In the genomic region with DNA sequence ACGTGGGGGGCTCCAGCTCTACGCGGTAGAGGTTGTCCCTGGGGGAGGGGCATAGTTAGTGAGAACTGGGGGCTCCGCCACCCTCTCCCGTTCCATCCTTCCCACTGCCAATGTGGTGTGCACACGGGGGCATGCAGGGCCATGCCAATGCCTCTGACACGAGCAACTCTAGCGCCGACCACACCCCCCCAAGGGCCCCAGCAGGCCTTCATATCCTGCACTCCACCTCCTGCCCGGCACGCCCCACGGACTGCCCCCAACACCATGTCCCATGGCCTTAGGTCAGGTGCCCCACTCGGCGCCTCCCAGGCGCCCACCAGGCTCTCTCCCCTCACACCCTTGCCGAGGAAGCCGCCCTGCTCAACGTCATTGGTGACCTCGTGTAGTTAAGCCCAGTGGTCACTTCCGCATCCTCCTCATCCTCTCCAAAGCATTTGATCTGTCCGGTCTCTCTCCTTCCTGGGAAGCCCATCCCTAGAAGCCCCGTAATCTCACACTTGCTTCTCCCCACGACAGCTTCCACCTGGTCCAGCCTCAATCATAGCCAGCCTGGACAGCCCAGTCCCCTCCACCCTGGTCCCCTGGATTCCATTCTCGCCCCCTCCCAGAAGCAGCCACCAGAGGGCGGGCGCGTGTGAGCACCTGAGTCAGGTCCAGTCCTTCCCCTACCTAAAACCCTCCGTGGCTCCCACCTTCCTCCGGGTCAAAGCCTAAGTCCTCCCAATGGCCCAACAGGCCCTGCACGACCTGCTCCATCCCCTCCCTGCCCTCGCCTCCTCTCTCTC, we compare ENCODE assay signal across 1 cellular context.
TF ChIP-seq lines count a peak whose summit lies in the region.

No MANE protein-coding gene starts in this region.

TF ChIP-seq in HepG2, 621 proteins besides CTCF, POLR2A, EP300 and RAD21:
- TF ChIP-seq ZNF326 (CRISPR knock-in tag; IDR thresholded peaks at IDR 0.05; ENCODE audit: borderline replicate concordance), result no peak
- TF ChIP-seq, protein P1, sequence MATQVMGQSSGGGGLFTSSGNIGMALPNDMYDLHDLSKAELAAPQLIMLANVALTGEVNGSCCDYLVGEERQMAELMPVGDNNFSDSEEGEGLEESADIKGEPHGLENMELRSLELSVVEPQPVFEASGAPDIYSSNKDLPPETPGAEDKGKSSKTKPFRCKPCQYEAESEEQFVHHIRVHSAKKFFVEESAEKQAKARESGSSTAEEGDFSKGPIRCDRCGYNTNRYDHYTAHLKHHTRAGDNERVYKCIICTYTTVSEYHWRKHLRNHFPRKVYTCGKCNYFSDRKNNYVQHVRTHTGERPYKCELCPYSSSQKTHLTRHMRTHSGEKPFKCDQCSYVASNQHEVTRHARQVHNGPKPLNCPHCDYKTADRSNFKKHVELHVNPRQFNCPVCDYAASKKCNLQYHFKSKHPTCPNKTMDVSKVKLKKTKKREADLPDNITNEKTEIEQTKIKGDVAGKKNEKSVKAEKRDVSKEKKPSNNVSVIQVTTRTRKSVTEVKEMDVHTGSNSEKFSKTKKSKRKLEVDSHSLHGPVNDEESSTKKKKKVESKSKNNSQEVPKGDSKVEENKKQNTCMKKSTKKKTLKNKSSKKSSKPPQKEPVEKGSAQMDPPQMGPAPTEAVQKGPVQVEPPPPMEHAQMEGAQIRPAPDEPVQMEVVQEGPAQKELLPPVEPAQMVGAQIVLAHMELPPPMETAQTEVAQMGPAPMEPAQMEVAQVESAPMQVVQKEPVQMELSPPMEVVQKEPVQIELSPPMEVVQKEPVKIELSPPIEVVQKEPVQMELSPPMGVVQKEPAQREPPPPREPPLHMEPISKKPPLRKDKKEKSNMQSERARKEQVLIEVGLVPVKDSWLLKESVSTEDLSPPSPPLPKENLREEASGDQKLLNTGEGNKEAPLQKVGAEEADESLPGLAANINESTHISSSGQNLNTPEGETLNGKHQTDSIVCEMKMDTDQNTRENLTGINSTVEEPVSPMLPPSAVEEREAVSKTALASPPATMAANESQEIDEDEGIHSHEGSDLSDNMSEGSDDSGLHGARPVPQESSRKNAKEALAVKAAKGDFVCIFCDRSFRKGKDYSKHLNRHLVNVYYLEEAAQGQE (IDR thresholded peaks at IDR 0.05; ENCODE audit: borderline replicate concordance in 1 of 2, low read depth in 1 of 2, low read length in 2 of 2), result no peak
- TF ChIP-seq ZNF546 (CRISPR knock-in tag; conservative IDR thresholded peaks at IDR 0.05), result no peak
- TF ChIP-seq ISL2 (CRISPR knock-in tag; IDR thresholded peaks at IDR 0.05), result no peak
- TF ChIP-seq, protein P2, sequence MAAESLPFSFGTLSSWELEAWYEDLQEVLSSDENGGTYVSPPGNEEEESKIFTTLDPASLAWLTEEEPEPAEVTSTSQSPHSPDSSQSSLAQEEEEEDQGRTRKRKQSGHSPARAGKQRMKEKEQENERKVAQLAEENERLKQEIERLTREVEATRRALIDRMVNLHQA (CRISPR knock-in tag; IDR thresholded peaks at IDR 0.05), result no peak
- no peak for TF ChIP-seq ZFP90 (CRISPR knock-in tag; IDR thresholded peaks at IDR 0.05; ENCODE audit: borderline replicate concordance)
- no peak for TF ChIP-seq ZNF234 (CRISPR knock-in tag; conservative IDR thresholded peaks at IDR 0.05)
- TF ChIP-seq POLR2AphosphoS2 (IDR thresholded peaks at IDR 0.05; ENCODE audit: low read depth, low read length), result no peak
- TF ChIP-seq, protein P3, sequence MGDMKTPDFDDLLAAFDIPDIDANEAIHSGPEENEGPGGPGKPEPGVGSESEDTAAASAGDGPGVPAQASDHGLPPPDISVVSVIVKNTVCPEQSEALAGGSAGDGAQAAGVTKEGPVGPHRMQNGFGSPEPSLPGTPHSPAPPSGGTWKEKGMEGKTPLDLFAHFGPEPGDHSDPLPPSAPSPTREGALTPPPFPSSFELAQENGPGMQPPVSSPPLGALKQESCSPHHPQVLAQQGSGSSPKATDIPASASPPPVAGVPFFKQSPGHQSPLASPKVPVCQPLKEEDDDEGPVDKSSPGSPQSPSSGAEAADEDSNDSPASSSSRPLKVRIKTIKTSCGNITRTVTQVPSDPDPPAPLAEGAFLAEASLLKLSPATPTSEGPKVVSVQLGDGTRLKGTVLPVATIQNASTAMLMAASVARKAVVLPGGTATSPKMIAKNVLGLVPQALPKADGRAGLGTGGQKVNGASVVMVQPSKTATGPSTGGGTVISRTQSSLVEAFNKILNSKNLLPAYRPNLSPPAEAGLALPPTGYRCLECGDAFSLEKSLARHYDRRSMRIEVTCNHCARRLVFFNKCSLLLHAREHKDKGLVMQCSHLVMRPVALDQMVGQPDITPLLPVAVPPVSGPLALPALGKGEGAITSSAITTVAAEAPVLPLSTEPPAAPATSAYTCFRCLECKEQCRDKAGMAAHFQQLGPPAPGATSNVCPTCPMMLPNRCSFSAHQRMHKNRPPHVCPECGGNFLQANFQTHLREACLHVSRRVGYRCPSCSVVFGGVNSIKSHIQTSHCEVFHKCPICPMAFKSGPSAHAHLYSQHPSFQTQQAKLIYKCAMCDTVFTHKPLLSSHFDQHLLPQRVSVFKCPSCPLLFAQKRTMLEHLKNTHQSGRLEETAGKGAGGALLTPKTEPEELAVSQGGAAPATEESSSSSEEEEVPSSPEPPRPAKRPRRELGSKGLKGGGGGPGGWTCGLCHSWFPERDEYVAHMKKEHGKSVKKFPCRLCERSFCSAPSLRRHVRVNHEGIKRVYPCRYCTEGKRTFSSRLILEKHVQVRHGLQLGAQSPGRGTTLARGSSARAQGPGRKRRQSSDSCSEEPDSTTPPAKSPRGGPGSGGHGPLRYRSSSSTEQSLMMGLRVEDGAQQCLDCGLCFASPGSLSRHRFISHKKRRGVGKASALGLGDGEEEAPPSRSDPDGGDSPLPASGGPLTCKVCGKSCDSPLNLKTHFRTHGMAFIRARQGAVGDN (CRISPR knock-in tag; IDR thresholded peaks at IDR 0.05), result 0 out of 2 replicates have a peak, but pooled peaks have one; percentile 4
- peak; percentile 56 for TF ChIP-seq AGO2 (optimal IDR thresholded peaks at IDR 0.05; ENCODE audit: low read depth, low read length)
- TF ChIP-seq ZNF672 (CRISPR knock-in tag; IDR thresholded peaks at IDR 0.05), result no peak
- no peak for TF ChIP-seq ZNF788 (CRISPR knock-in tag; IDR thresholded peaks at IDR 0.05; ENCODE audit: borderline replicate concordance)
- no peak for TF ChIP-seq RFX5 (IDR thresholded peaks at IDR 0.05; ENCODE audit: low read depth, low read length)
- no peak for TF ChIP-seq ZNF607 (CRISPR knock-in tag; IDR thresholded peaks at IDR 0.05; ENCODE audit: borderline replicate concordance)
- no peak for TF ChIP-seq SMC3 (IDR thresholded peaks at IDR 0.05; ENCODE audit: low read length)
- no peak for TF ChIP-seq RFX1 (IDR thresholded peaks at IDR 0.05)
